ENCODE assay signal across 8 cellular contexts in genomic region chr17:37643118-37643766, GRCh38. TPM values are rescaled to one million over a fixed set of nuclear protein-coding genes. Genes with fewer than 3 reads are reported as not detected.
A peak's percentile ranks its signal among the peaks of the same experiment; 100 is the strongest.
DNase-seq lines count a peak whose midpoint lies in the region; ATAC-seq, FAIRE-seq and TF ChIP-seq lines count a peak whose summit lies in the region.

A gene with protein sequence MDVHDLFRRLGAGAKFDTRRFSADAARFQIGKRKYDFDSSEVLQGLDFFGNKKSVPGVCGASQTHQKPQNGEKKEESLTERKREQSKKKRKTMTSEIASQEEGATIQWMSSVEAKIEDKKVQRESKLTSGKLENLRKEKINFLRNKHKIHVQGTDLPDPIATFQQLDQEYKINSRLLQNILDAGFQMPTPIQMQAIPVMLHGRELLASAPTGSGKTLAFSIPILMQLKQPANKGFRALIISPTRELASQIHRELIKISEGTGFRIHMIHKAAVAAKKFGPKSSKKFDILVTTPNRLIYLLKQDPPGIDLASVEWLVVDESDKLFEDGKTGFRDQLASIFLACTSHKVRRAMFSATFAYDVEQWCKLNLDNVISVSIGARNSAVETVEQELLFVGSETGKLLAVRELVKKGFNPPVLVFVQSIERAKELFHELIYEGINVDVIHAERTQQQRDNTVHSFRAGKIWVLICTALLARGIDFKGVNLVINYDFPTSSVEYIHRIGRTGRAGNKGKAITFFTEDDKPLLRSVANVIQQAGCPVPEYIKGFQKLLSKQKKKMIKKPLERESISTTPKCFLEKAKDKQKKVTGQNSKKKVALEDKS (minus strand): TSS chr17:37643446. CDS start chr17:37643420, 26 bp downstream.

- H3K9me3 ChIP-seq in HepG2 (ENCODE audit: low read length) = no peaks in the 10 kb centered on the region

- no peak for TF ChIP-seq RAD21 in HepG2 (CRISPR knock-in tag; IDR thresholded peaks at IDR 0.05)

- intact Hi-C loops in HepG2 (cut with micrococcal nuclease; ENCODE audit: unreplicated experiment) = no loop called here

- peak within 1 kb of the TSS; percentile 56 for H2AFZ ChIP-seq in HepG2 (ENCODE audit: low read length)

- no peak for FAIRE-seq in HepG2 (lab: Jason Lieb, UNC)

- H3K4me3 ChIP-seq in AG10803 (ENCODE audit: low read length) (peak within 1 kb of the TSS; percentile 90), HepG2 (replicated peaks in 1 of 3; ENCODE audit: insufficient read depth in 1 of 3, low read depth in 2 of 3, low read length in 3 of 3) (peak within 1 kb of the TSS; percentile 86 to 96 (median 86))

- no TSS peak for BruUV-seq in HepG2 (replicated peaks; lab: Mats Ljungman, UMichigan)

- peak within 1 kb of the TSS; percentile 77 for H3K27ac ChIP-seq in HepG2 (ENCODE audit: extremely low read length, insufficient read depth, low read length)

- TF ChIP-seq EP300 in HepG2 (IDR thresholded peaks at IDR 0.05; ENCODE audit: low read depth in 2 of 2, low read length in 2 of 2) (no peak), HepG2 (CRISPR knock-in tag; IDR thresholded peaks at IDR 0.05; ENCODE audit: borderline replicate concordance) (no peak)

- peak within 1 kb of the TSS; percentile 91 for H3K9ac ChIP-seq in HepG2 (ENCODE audit: insufficient read depth, low read depth, low read length)

- no peaks in the 10 kb centered on the region; a peak in 2 of 5 replicates for H3K27me3 ChIP-seq in HepG2 (ENCODE audit: control insufficient read depth in 1 of 2, insufficient read depth in 2 of 2, low read length in 2 of 2)

- peaks cover 3 to 19% of the 10 kb centered on the region in 2 experiments; a peak in 4 of 5 replicates for H3K36me3 ChIP-seq in HepG2 (replicated peaks in 1 of 2; ENCODE audit: control insufficient read depth in 1 of 2, insufficient read depth in 2 of 2, low read length in 2 of 2)

- peaks cover 35% of the 10 kb centered on the region for H3K79me2 ChIP-seq in HepG2 (ENCODE audit: insufficient read depth, low read length)

- TF ChIP-seq POLR2A in GM19193 (IDR thresholded peaks at IDR 0.05; ENCODE audit: extremely low read depth, insufficient read depth, insufficient read length) = peak; percentile 83
- TF ChIP-seq POLR2A in HepG2 (IDR thresholded peaks at IDR 0.05; ENCODE audit: insufficient read depth in 1 of 2, low read depth in 2 of 2, low read length in 2 of 2) = peak; percentile 64 to 82

- POLR2A ChIA-PET in HepG2 (lab: Yijun Ruan, JAX) = interaction anchor here (1.0 kb wide), 1 partner anchor 32 kb away, joined by 4 read pairs; no protein-coding TSS in a partner anchor

- CTCF ChIA-PET in HepG2 (lab: Yijun Ruan, JAX; ENCODE audit: low intra/inter-chr PET ratio, low total read pairs) = no interaction called here

- H3K4me1 ChIP-seq in HepG2 (ENCODE audit: insufficient read depth, low read length) = peaks cover 43% of the 10 kb centered on the region

- peak within 1 kb of the TSS; percentile 90 for H3K4me2 ChIP-seq in HepG2 (ENCODE audit: low read depth, low read length)

- no peaks in the 10 kb centered on the region for H4K20me1 ChIP-seq in HepG2 (ENCODE audit: insufficient read depth, low read length)

- TF ChIP-seq CTCF in AG10803 (conservative IDR thresholded peaks at IDR 0.05; ENCODE audit: low read length) (0 out of 2 replicates have a peak, but pooled peaks have one; percentile 8), HepG2 (CRISPR knock-in tag; IDR thresholded peaks at IDR 0.05) (peak; percentile 45)

- DNase-seq in AG10803 (ENCODE audit: low read depth) = peak; percentile 90
- DNase-seq in HK-2 (ENCODE audit: unreplicated experiment) = peak; percentile 89
- DNase-seq in NCI-H82 (lab: John Stamatoyannopoulos, UW) = peak; percentile 96
- peak; percentile 83 to 87 for DNase-seq in activated CD4-positive, alpha-beta T cell treated with anti-CD3 and anti-CD28 coated beads, Interleukin-2, amount 50 U/mL, for 4 hours
- peak; percentile 90 to 96 for DNase-seq in dermis microvascular lymphatic vessel endothelial cell (ENCODE audit: low read depth in 2 of 2)
- peak; percentile 89 for DNase-seq in HepG2 (ENCODE audit: low spot score)
- peak; percentile 83 for DNase-seq in stimulated activated CD4-positive, alpha-beta T cell treated with anti-CD3 and anti-CD28 coated beads, Interleukin-2, amount 100 ng/mL, for 4 hours (ENCODE audit: low read depth)

- 2% methylated on average over 26 of the region's 43 CpGs for WGBS in HepG2 (ENCODE audit: low lambda C conversion rate)

- in situ Hi-C loops in HepG2 (cut with HindIII; ENCODE audit: extremely low pct_ligation_motif_present, low pct_unique_long_range_greater_than_20kb) = loop anchor here (10.0 kb wide), 1 partner anchor 102 kb away; the partner anchor contains the start of gene HNF1B

- ATAC-seq in HepG2 = peak; percentile 98

TF ChIP-seq in HepG2, 621 proteins besides CTCF, POLR2A, EP300 and RAD21 (continues in another document):
- TF ChIP-seq RBAK (CRISPR knock-in tag; IDR thresholded peaks at IDR 0.05) = no peak
- TF ChIP-seq ZNF691 (CRISPR knock-in tag; IDR thresholded peaks at IDR 0.05; ENCODE audit: borderline replicate concordance, low read depth) = no peak
- TF ChIP-seq, protein P1, sequence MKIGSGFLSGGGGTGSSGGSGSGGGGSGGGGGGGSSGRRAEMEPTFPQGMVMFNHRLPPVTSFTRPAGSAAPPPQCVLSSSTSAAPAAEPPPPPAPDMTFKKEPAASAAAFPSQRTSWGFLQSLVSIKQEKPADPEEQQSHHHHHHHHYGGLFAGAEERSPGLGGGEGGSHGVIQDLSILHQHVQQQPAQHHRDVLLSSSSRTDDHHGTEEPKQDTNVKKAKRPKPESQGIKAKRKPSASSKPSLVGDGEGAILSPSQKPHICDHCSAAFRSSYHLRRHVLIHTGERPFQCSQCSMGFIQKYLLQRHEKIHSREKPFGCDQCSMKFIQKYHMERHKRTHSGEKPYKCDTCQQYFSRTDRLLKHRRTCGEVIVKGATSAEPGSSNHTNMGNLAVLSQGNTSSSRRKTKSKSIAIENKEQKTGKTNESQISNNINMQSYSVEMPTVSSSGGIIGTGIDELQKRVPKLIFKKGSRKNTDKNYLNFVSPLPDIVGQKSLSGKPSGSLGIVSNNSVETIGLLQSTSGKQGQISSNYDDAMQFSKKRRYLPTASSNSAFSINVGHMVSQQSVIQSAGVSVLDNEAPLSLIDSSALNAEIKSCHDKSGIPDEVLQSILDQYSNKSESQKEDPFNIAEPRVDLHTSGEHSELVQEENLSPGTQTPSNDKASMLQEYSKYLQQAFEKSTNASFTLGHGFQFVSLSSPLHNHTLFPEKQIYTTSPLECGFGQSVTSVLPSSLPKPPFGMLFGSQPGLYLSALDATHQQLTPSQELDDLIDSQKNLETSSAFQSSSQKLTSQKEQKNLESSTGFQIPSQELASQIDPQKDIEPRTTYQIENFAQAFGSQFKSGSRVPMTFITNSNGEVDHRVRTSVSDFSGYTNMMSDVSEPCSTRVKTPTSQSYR (CRISPR knock-in tag; IDR thresholded peaks at IDR 0.05; ENCODE audit: borderline replicate concordance) = no peak
- TF ChIP-seq ASH2L (IDR thresholded peaks at IDR 0.05; ENCODE audit: insufficient read length, low read depth, low read length) = peak; percentile 90
- no peak for TF ChIP-seq GZF1 (CRISPR knock-in tag; IDR thresholded peaks at IDR 0.05)
- no peak for TF ChIP-seq ZNF225 (CRISPR knock-in tag; IDR thresholded peaks at IDR 0.05)
- TF ChIP-seq, protein P2, sequence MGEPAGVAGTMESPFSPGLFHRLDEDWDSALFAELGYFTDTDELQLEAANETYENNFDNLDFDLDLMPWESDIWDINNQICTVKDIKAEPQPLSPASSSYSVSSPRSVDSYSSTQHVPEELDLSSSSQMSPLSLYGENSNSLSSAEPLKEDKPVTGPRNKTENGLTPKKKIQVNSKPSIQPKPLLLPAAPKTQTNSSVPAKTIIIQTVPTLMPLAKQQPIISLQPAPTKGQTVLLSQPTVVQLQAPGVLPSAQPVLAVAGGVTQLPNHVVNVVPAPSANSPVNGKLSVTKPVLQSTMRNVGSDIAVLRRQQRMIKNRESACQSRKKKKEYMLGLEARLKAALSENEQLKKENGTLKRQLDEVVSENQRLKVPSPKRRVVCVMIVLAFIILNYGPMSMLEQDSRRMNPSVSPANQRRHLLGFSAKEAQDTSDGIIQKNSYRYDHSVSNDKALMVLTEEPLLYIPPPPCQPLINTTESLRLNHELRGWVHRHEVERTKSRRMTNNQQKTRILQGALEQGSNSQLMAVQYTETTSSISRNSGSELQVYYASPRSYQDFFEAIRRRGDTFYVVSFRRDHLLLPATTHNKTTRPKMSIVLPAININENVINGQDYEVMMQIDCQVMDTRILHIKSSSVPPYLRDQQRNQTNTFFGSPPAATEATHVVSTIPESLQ (CRISPR knock-in tag; conservative IDR thresholded peaks at IDR 0.05) = no peak

RNA-seq across cellular contexts. Expression of the gene that starts here (rescaled TPM):
- 21.8 and 23.0 TPM in 2 replicates for total RNA-seq in dermis microvascular lymphatic vessel endothelial cell
- total RNA-seq in HepG2 (2016; rRNA removed; fragmentation: Illumina TruSeq; extraction: Trizol) = 36.1 and 41.4 TPM in 2 replicates
- 3.2 and 3.8 TPM in 2 replicates for total RNA-seq in HepG2 (2016; cell fraction: cytosol; rRNA removed; fragmentation: Illumina TruSeq; extraction: Trizol; ENCODE audit: low read depth)
- 32.4 and 35.5 TPM in 2 replicates for total RNA-seq in HepG2 (2016; cell fraction: insoluble cytoplasmic fraction; rRNA removed; fragmentation: Illumina TruSeq; extraction: Trizol)
- 7.0 and 8.2 TPM in 2 replicates for total RNA-seq in HepG2 (2016; cell fraction: membrane; rRNA removed; fragmentation: Illumina TruSeq; extraction: Trizol)
- 28.1 and 32.8 TPM in 2 replicates for total RNA-seq in HepG2 (2016; cell fraction: nucleus; rRNA removed; fragmentation: Illumina TruSeq; extraction: Trizol)
- polyA plus RNA-seq in HepG2 (2011; rRNA removed) = 6.8 and 8.9 TPM in 2 replicates
- 3.8 and 4.9 TPM in 2 replicates for polyA plus RNA-seq in HepG2 (2011; cell fraction: cytosol; rRNA removed)
- 10.2 and 15.6 TPM in 2 replicates for polyA plus RNA-seq in HepG2 (2011; cell fraction: nucleus; rRNA removed)
- 9.8 and 12.1 TPM in 2 replicates for polyA plus RNA-seq in HepG2 (2012)
- 1.5 TPM in 2 replicates for polyA plus RNA-seq in HepG2 (2016; cell fraction: cytosol; fragmentation: Illumina TruSeq; extraction: Trizol; ENCODE audit: low read depth)
- 26.1 and 28.9 TPM in 2 replicates for polyA plus RNA-seq in HepG2 (2016; cell fraction: insoluble cytoplasmic fraction; fragmentation: Illumina TruSeq; extraction: Trizol; ENCODE audit: low read depth)
- polyA plus RNA-seq in HepG2 (2016; cell fraction: membrane; fragmentation: Illumina TruSeq; extraction: Trizol; ENCODE audit: low read depth) = 3.2 and 3.6 TPM in 2 replicates
- 32.6 and 38.8 TPM in 2 replicates for polyA plus RNA-seq in HepG2 (2016; cell fraction: nucleus; fragmentation: Illumina TruSeq; extraction: Trizol; ENCODE audit: insufficient read depth, low read depth)
- polyA minus RNA-seq in HepG2 (2011; rRNA and poly(A)+ RNA removed; ENCODE audit: low replicate concordance) = 11.5 and 16.2 TPM in 2 replicates
- 6.5 and 8.3 TPM in 2 replicates for polyA minus RNA-seq in HepG2 (2011; cell fraction: cytosol; rRNA and poly(A)+ RNA removed)
- polyA minus RNA-seq in HepG2 (2011; cell fraction: nucleus; rRNA and poly(A)+ RNA removed) = 35.7 and 37.2 TPM in 2 replicates

Comparison
In these comparisons a context has a peak if more than half of its experiments do, and no peak if none do; other contexts are left out.
1. Peak in every context shown above with its lines: DNase-seq, ATAC-seq, H3K4me3 ChIP-seq and H3K27ac ChIP-seq.